32 cellular contexts compared by ENCODE assay signal in genomic region chr10:30094601-30095000, GRCh38. TPM values are rescaled to one million over a fixed set of nuclear protein-coding genes. Genes with fewer than 3 reads are reported as not detected.
"Had no signal": no experiment of that assay in that cellular context is flagged by ENCODE, and none has a peak within 500 bp of the region (broad histone marks: within the 10 kb centered on the region; RNA-seq: fewer than 3 reads in every experiment).

No MANE protein-coding gene starts in this region.

- H3K27ac ChIP-seq: adrenal gland, body of pancreas, colonic mucosa, epithelial cell of prostate, heart right ventricle, WERI-Rb-1 had no signal

- H3K4me3 ChIP-seq: adrenal gland, body of pancreas, colonic mucosa, heart right ventricle had no signal

- H3K36me3 ChIP-seq: adrenal gland, colonic mucosa, heart right ventricle, WERI-Rb-1 had no signal

- ATAC-seq: activated CD4-positive, CD25-positive, alpha-beta regulatory T cell treated with anti-CD3 and anti-CD28 coated beads, Interleukin-2, amount 50 U/mL, for 24 hours; activated CD8-positive, alpha-beta memory T cell treated with anti-CD3 and anti-CD28 coated beads, Interleukin-2, amount 10 ng/mL, durations not matched to agents 7 days and 5 days; activated CD8-positive, alpha-beta T cell treated with anti-CD3 and anti-CD28 coated beads, Interleukin-2, amount 10 ng/mL, durations not matched to agents 7 days and 5 days; activated naive CD8-positive, alpha-beta T cell treated with anti-CD3 and anti-CD28 coated beads, Interleukin-2, amount 50 U/mL, for 24 hours; body of pancreas; heart right ventricle; T-helper 17 cell had no signal

- H3K4me1 ChIP-seq: adrenal gland, body of pancreas, colonic mucosa had no signal

- H3K36me3 Mint-ChIP-seq: activated CD4-positive, alpha-beta memory T cell treated with anti-CD3 and anti-CD28 coated beads for 36 hours; activated CD8-positive, alpha-beta memory T cell treated with anti-CD3 and anti-CD28 coated beads, Interleukin-2, amount 10 ng/mL, durations not matched to agents 7 days and 5 days; activated naive CD4-positive, alpha-beta T cell treated with anti-CD3 and anti-CD28 coated beads, Interleukin-2, amount 50 U/mL, for 24 hours; activated naive CD8-positive, alpha-beta T cell treated with anti-CD3 and anti-CD28 coated beads for 36 hours had no signal

- H3K27me3 ChIP-seq: adrenal gland, body of pancreas, colonic mucosa had no signal

- H3K4me1 Mint-ChIP-seq: activated B cell treated with CpG ODN at 0.5 μM for 24 hours; activated CD8-positive, alpha-beta memory T cell treated with anti-CD3 and anti-CD28 coated beads, Interleukin-2, amount 10 ng/mL, durations not matched to agents 7 days and 5 days; activated naive CD4-positive, alpha-beta T cell treated with anti-CD3 and anti-CD28 coated beads, Interleukin-2, amount 50 U/mL, for 24 hours; activated naive CD8-positive, alpha-beta T cell treated with anti-CD3 and anti-CD28 coated beads for 36 hours; activated naive CD8-positive, alpha-beta T cell treated with anti-CD3 and anti-CD28 coated beads, Interleukin-2, amount 50 U/mL, for 24 hours had no signal

- H3K9me3 ChIP-seq: adrenal gland, body of pancreas, colonic mucosa, heart right ventricle had no signal

- H3K9me3 Mint-ChIP-seq: activated B cell treated with CpG ODN at 0.5 μM for 24 hours; activated CD4-positive, alpha-beta memory T cell treated with anti-CD3 and anti-CD28 coated beads for 36 hours; activated naive CD4-positive, alpha-beta T cell treated with anti-CD3 and anti-CD28 coated beads for 36 hours; activated naive CD4-positive, alpha-beta T cell treated with anti-CD3 and anti-CD28 coated beads, Interleukin-2, amount 50 U/mL, for 24 hours; activated naive CD8-positive, alpha-beta T cell treated with anti-CD3 and anti-CD28 coated beads for 36 hours; activated naive CD8-positive, alpha-beta T cell treated with anti-CD3 and anti-CD28 coated beads, Interleukin-2, amount 50 U/mL, for 24 hours; activated T-helper 1 cell treated with anti-CD3 and anti-CD28 coated beads, Interleukin-12 subunit alpha, Interleukin-12 subunit beta, Interleukin-2, Interleukin-4 antibody, amounts not matched to agents 30 ng/mL and 10 ng/mL and 1 ng/mL, durations not matched to agents 14 hours and 24 hours and 36 hours; activated T-helper 2 cell treated with anti-CD3 and anti-CD28 coated beads, Interferon-gamma antibody, Interleukin-2, Interleukin-4, amounts not matched to agents 10 μg/mL and 5 μg/mL and 100 μg/mL, durations not matched to agents 14 hours and 24 hours and 36 hours; T-helper 2 cell treated with Interferon-gamma antibody and Interleukin-4, amounts not matched to agents 5 μg/mL and 100 μg/mL, for 36 hours had no signal

- H3K27ac Mint-ChIP-seq: activated B cell treated with CpG ODN at 0.5 μM for 24 hours; activated CD4-positive, alpha-beta memory T cell treated with anti-CD3 and anti-CD28 coated beads for 36 hours; activated CD8-positive, alpha-beta memory T cell treated with anti-CD3 and anti-CD28 coated beads, Interleukin-2, amount 10 ng/mL, durations not matched to agents 7 days and 5 days; activated CD8-positive, alpha-beta T cell treated with anti-CD3 and anti-CD28 coated beads, Interleukin-2, amount 10 ng/mL, durations not matched to agents 7 days and 5 days; activated naive CD4-positive, alpha-beta T cell treated with anti-CD3 and anti-CD28 coated beads for 36 hours; activated naive CD4-positive, alpha-beta T cell treated with anti-CD3 and anti-CD28 coated beads, Interleukin-2, amount 50 U/mL, for 24 hours; activated naive CD8-positive, alpha-beta T cell treated with anti-CD3 and anti-CD28 coated beads for 36 hours; activated naive CD8-positive, alpha-beta T cell treated with anti-CD3 and anti-CD28 coated beads, Interleukin-2, amount 50 U/mL, for 24 hours; activated T-helper 1 cell treated with anti-CD3 and anti-CD28 coated beads, Interleukin-12 subunit alpha, Interleukin-12 subunit beta, Interleukin-2, Interleukin-4 antibody, amounts not matched to agents 30 ng/mL and 10 ng/mL and 1 ng/mL, durations not matched to agents 14 hours and 24 hours and 36 hours; activated T-helper 2 cell treated with anti-CD3 and anti-CD28 coated beads, Interferon-gamma antibody, Interleukin-2, Interleukin-4, amounts not matched to agents 10 μg/mL and 5 μg/mL and 100 μg/mL, durations not matched to agents 14 hours and 24 hours and 36 hours; T-helper 17 cell; T-helper 2 cell treated with Interferon-gamma antibody and Interleukin-4, amounts not matched to agents 5 μg/mL and 100 μg/mL, for 36 hours had no signal

- DNase-seq: activated B cell treated with CpG ODN at 0.5 μM for 24 hours; activated CD4-positive, alpha-beta memory T cell treated with anti-CD3 and anti-CD28 coated beads for 36 hours; activated CD4-positive, alpha-beta T cell treated with anti-CD3 and anti-CD28 coated beads for 48 hours; activated CD4-positive, alpha-beta T cell treated with anti-CD3 and anti-CD28 coated beads, Interleukin-2, amount 50 U/mL, for 1 hour; activated CD8-positive, alpha-beta memory T cell treated with anti-CD3 and anti-CD28 coated beads, Interleukin-2, amount 10 ng/mL, durations not matched to agents 7 days and 5 days; activated CD8-positive, alpha-beta memory T cell treated with anti-CD3 and anti-CD28 coated beads, Interleukin-2, amount 50 U/mL, for 4 hours; activated CD8-positive, alpha-beta T cell treated with anti-CD3 and anti-CD28 coated beads, Interleukin-2, amount 10 ng/mL, durations not matched to agents 7 days and 5 days; activated effector memory CD4-positive, alpha-beta T cell treated with anti-CD3 and anti-CD28 coated beads, Interleukin-2, amount 50 U/mL, for 16 hours; activated naive CD4-positive, alpha-beta T cell treated with anti-CD3 and anti-CD28 coated beads for 36 hours; activated naive CD8-positive, alpha-beta T cell treated with anti-CD3 and anti-CD28 coated beads for 36 hours; activated naive CD8-positive, alpha-beta T cell treated with anti-CD3 and anti-CD28 coated beads, Interleukin-2, amount 50 U/mL, for 24 hours; activated T-cell treated with anti-CD3 and anti-CD28 coated beads, Interleukin-2, amount 50 U/mL, for 1 hour; activated T-cell treated with anti-CD3 and anti-CD28 coated beads, Interleukin-2, amount 50 U/mL, for 48 hours; aorta; body of pancreas; central memory CD4-positive, alpha-beta T cell; cerebellar nuclear complex; colonic mucosa; effector CD8-positive, alpha-beta T cell; foreskin fibroblast; heart right ventricle; T-helper 1 cell; T-helper 17 cell; T1000; WERI-Rb-1 had no signal

- H3K4me3 Mint-ChIP-seq: activated B cell treated with CpG ODN at 0.5 μM for 24 hours; activated CD4-positive, alpha-beta memory T cell treated with anti-CD3 and anti-CD28 coated beads for 36 hours; activated CD8-positive, alpha-beta memory T cell treated with anti-CD3 and anti-CD28 coated beads, Interleukin-2, amount 10 ng/mL, durations not matched to agents 7 days and 5 days; activated CD8-positive, alpha-beta T cell treated with anti-CD3 and anti-CD28 coated beads, Interleukin-2, amount 10 ng/mL, durations not matched to agents 7 days and 5 days; activated naive CD4-positive, alpha-beta T cell treated with anti-CD3 and anti-CD28 coated beads for 36 hours; activated naive CD4-positive, alpha-beta T cell treated with anti-CD3 and anti-CD28 coated beads, Interleukin-2, amount 50 U/mL, for 24 hours; activated naive CD8-positive, alpha-beta T cell treated with anti-CD3 and anti-CD28 coated beads for 36 hours; activated naive CD8-positive, alpha-beta T cell treated with anti-CD3 and anti-CD28 coated beads, Interleukin-2, amount 50 U/mL, for 24 hours; activated T-helper 1 cell treated with anti-CD3 and anti-CD28 coated beads, Interleukin-12 subunit alpha, Interleukin-12 subunit beta, Interleukin-2, Interleukin-4 antibody, amounts not matched to agents 30 ng/mL and 10 ng/mL and 1 ng/mL, durations not matched to agents 14 hours and 24 hours and 36 hours; T-helper 17 cell; T-helper 2 cell treated with Interferon-gamma antibody and Interleukin-4, amounts not matched to agents 5 μg/mL and 100 μg/mL, for 36 hours had no signal

RNA-seq across cellular contexts. Expression of gene JCAD, which starts 35.2 kb away (rescaled TPM):
- total RNA-seq: activated B cell treated with CpG ODN at 0.5 μM for 24 hours had no signal
